In the genomic region with DNA sequence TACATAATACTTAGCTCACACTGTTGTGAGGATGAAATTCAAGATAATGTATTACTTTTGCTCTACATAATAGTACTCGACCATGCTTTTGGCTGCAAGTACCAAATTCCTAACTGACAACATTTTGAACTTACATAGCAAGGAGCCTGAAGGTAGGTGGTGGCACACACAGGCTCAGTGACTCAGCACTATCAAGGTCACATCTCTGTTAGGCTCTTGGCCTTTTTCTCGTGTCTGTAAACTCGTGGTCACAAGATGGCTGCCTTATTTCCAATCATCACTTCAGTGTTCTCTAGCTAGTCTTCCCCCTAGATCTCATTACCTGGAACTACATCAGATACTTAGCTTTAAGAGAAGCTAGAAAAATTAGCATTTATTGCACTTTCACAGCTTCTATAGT, we compare ENCODE assay signal across 21 cellular contexts.
"Had no signal": no experiment of that assay in that cellular context is flagged by ENCODE, and none has a peak within 500 bp of the region (broad histone marks: within the 10 kb centered on the region; RNA-seq: fewer than 3 reads in every experiment).

No MANE protein-coding gene starts in this region.

- ATAC-seq: left cardiac atrium; lower lobe of right lung; natural killer cell treated with Interleukin-12 subunit alpha and Interleukin-12 subunit beta and Interleukin-15 and Interleukin-18, amount 100 ng/mL, for 72 hours; right cardiac atrium; stimulated activated naive CD8-positive, alpha-beta T cell treated with anti-CD3 and anti-CD28 coated beads, Interleukin-15, Interleukin-2, amounts not matched to agents 100 U/mL and 50 U/mL, for 24 hours had no signal

- DNase-seq: effector CD4-positive, alpha-beta T cell; foreskin melanocyte; head of caudate nucleus; kidney; left cardiac atrium; left ventricle myocardium inferior; lower lobe of right lung; mesenchymal stem cell; midbrain; nucleus accumbens; ovary; right cardiac atrium; stimulated activated CD4-positive, alpha-beta T cell treated with anti-CD3 and anti-CD28 coated beads, Interleukin-2, amount 100 ng/mL, for 48 hours; stimulated activated naive CD8-positive, alpha-beta T cell treated with anti-CD3 and anti-CD28 coated beads, Interleukin-15, Interleukin-2, amounts not matched to agents 100 U/mL and 50 U/mL, for 24 hours; thyroid gland had no signal

- H3K4me3 Mint-ChIP-seq: natural killer cell treated with Interleukin-12 subunit alpha and Interleukin-12 subunit beta and Interleukin-15 and Interleukin-18, amount 100 ng/mL, for 72 hours; neural progenitor cell had no signal

- H3K27me3 ChIP-seq: hepatocyte, neural progenitor cell, ovary, suprapubic skin, thyroid gland had no signal

- H3K36me3 Mint-ChIP-seq: natural killer cell treated with Interleukin-12 subunit alpha and Interleukin-12 subunit beta and Interleukin-15 and Interleukin-18, amount 100 ng/mL, for 72 hours; neural progenitor cell had no signal

- H3K79me2 ChIP-seq: hepatocyte had no signal

- H3K9me3 Mint-ChIP-seq: neural progenitor cell had no signal

- H3K4me3 ChIP-seq: coronary artery, hepatocyte, left ventricle myocardium inferior, lower lobe of right lung, neural progenitor cell, ovary, smooth muscle cell, suprapubic skin, thyroid gland had no signal

- H3K4me1 ChIP-seq: left ventricle myocardium inferior, lower lobe of right lung, neural progenitor cell, suprapubic skin, thyroid gland had no signal

- H3K9me3 ChIP-seq: left ventricle myocardium inferior, lower lobe of right lung, ovary, suprapubic skin, thyroid gland had no signal

- H3K27ac Mint-ChIP-seq: natural killer cell treated with Interleukin-12 subunit alpha and Interleukin-12 subunit beta and Interleukin-15 and Interleukin-18, amount 100 ng/mL, for 72 hours; neural progenitor cell had no signal

- H3K36me3 ChIP-seq: left ventricle myocardium inferior, lower lobe of right lung, neural progenitor cell, ovary, suprapubic skin, thyroid gland had no signal

- H3K27ac ChIP-seq: coronary artery, hepatocyte, left ventricle myocardium inferior, lower lobe of right lung, neural progenitor cell, ovary, suprapubic skin, thyroid gland had no signal

- FAIRE-seq: kidney had no signal

- H3K27me3 Mint-ChIP-seq: natural killer cell treated with Interleukin-12 subunit alpha and Interleukin-12 subunit beta and Interleukin-15 and Interleukin-18, amount 100 ng/mL, for 72 hours had no signal

- H3K9ac ChIP-seq: neural progenitor cell had no signal

- H3K4me2 ChIP-seq: hepatocyte, neural progenitor cell, smooth muscle cell had no signal

- H2AFZ ChIP-seq: hepatocyte, neural progenitor cell had no signal

- H3K4me1 Mint-ChIP-seq: neural progenitor cell had no signal
